Comparison of ENCODE assay signal across 24 cellular contexts in the genomic region with DNA sequence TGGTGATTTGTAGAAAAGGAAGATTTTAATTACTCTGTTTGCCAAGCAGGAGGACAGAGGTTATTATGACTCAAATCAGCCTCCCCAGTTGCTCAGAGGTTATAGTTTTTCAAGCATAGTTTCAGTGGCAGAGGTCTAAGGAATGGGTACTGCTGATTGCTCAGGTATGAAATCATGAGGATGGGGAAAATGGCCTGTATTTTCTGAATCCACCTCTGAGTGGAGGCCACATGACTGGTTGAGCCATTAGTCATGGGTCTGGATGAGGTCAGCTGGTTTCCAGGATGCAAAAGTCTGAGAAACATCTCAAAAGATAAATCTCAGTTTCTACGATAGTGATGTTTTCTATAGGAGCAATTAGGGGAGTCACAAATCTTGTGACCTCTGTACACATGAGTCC.
DNase-seq lines count a peak whose midpoint lies in the region; ATAC-seq, FAIRE-seq and TF ChIP-seq lines count a peak whose summit lies in the region.
"Had no signal": no experiment of that assay in that cellular context is flagged by ENCODE, and none has a peak within 500 bp of the region (broad histone marks: within the 10 kb centered on the region; RNA-seq: fewer than 3 reads in every experiment).

No MANE protein-coding gene starts in this region.

- FAIRE-seq in A549 (lab: Jason Lieb, UNC) = peak; percentile 80
- FAIRE-seq in astrocyte (lab: Jason Lieb, UNC) = no peak
- FAIRE-seq: HTR-8/SVneo, small intestine had no signal

- 45% methylated on average over 1 of the region's 1 CpG for WGBS in A549 (ENCODE audit: missing lambda C conversion rate)

- no peak overlapping the region for H3K4me3 ChIP-seq in A549
- no peak overlapping the region for H3K4me3 ChIP-seq in astrocyte (ENCODE audit: insufficient read depth, low read depth, low read length)
- H3K4me3 ChIP-seq in gastrocnemius medialis = no peak overlapping the region
- H3K4me3 ChIP-seq: left lung, psoas muscle, uterus had no signal

- no peaks in the 10 kb centered on the region for H3K27me3 Mint-ChIP-seq in astrocyte (ENCODE audit: low read depth, unreplicated experiment)

- DNase-seq in A549 (ENCODE audit: low read depth in 1 of 2, low spot score in 1 of 2) = no peak
- peak; percentile 55 for DNase-seq in ELR (ENCODE audit: low read depth)
- peak; percentile 8 for DNase-seq in astrocyte (ENCODE audit: low read depth)
- peak; percentile 14 to 26 for DNase-seq in foreskin keratinocyte
- DNase-seq in C1 segment of cervical spinal cord (lab: John Stamatoyannopoulos, UW) = no peak
- DNase-seq in gastrocnemius medialis = no peak
- no peak for DNase-seq in NCI-H1105 treated with DMSO at 0.1 percent for 48 hours (lab: John Stamatoyannopoulos, UW)
- DNase-seq: activated CD8-positive, alpha-beta T cell treated with anti-CD3 and anti-CD28 coated beads for 36 hours; activated naive CD8-positive, alpha-beta T cell treated with anti-CD3 and anti-CD28 coated beads for 36 hours; activated T-cell treated with anti-CD3 and anti-CD28 coated beads, Interleukin-2, amount 50 U/mL, for 1 hour; CD8-positive, alpha-beta memory T cell; DMS79; left lung; NCI-H1417 treated with DMSO at 0.1 percent for 48 hours; NCI-H2171; psoas muscle; SHP77 treated with DMSO at 0.1 percent for 48 hours; small intestine; stimulated activated CD4-positive, alpha-beta T cell treated with anti-CD3 and anti-CD28 coated beads, Interleukin-4, amount 100 ng/mL, for 4 hours; T-helper 17 cell; uterus had no signal

- TF ChIP-seq CTCF in A549 (IDR thresholded peaks at IDR 0.05) = no peak
- no peak for TF ChIP-seq CTCF in astrocyte (IDR thresholded peaks at IDR 0.05; ENCODE audit: insufficient read depth, low read depth, low read length)
- TF ChIP-seq CTCF in foreskin keratinocyte (conservative IDR thresholded peaks at IDR 0.05) = no peak
- TF ChIP-seq CTCF in gastrocnemius medialis (IDR thresholded peaks at IDR 0.05 in 4 of 5, conservative IDR thresholded peaks at IDR 0.05 in 1 of 5) = no peak

- TF ChIP-seq POLR2A in A549 (IDR thresholded peaks at IDR 0.05; ENCODE audit: low read length) (no peak), gastrocnemius medialis (IDR thresholded peaks at IDR 0.05) (no peak)

- H3K36me3 ChIP-seq in astrocyte (ENCODE audit: insufficient read depth, low read length) = no peaks in the 10 kb centered on the region
- H3K36me3 ChIP-seq in gastrocnemius medialis = no peaks in the 10 kb centered on the region
- H3K36me3 ChIP-seq: left lung, uterus had no signal

- no peak overlapping the region for H3K4me2 ChIP-seq in A549
- no peak overlapping the region for H3K4me2 ChIP-seq in astrocyte (ENCODE audit: low read length)

- H3K4me3 Mint-ChIP-seq in astrocyte (ENCODE audit: unreplicated experiment) = no peak overlapping the region
- H3K4me3 Mint-ChIP-seq: activated CD8-positive, alpha-beta T cell treated with anti-CD3 and anti-CD28 coated beads for 36 hours; activated naive CD8-positive, alpha-beta T cell treated with anti-CD3 and anti-CD28 coated beads for 36 hours; brain; CD8-positive, alpha-beta memory T cell; T-helper 17 cell had no signal

- in situ Hi-C loops in gastrocnemius medialis (cut with MboI; ENCODE audit: low sequenced_read_pairs in 4 of 4) = no loop called here

- no peaks in the 10 kb centered on the region for H3K36me3 Mint-ChIP-seq in astrocyte (ENCODE audit: low read depth, unreplicated experiment)
- H3K36me3 Mint-ChIP-seq: activated naive CD8-positive, alpha-beta T cell treated with anti-CD3 and anti-CD28 coated beads for 36 hours; CD8-positive, alpha-beta memory T cell had no signal

- H3K4me1 ChIP-seq in A549 (no peaks in the 10 kb centered on the region), astrocyte (ENCODE audit: insufficient read depth, low read length) (no peaks in the 10 kb centered on the region), foreskin keratinocyte (no peaks in the 10 kb centered on the region), gastrocnemius medialis (no peaks in the 10 kb centered on the region)
- H3K4me1 ChIP-seq: left lung, psoas muscle, uterus had no signal

- H3K4me1 Mint-ChIP-seq in astrocyte (ENCODE audit: low read depth, unreplicated experiment) = no peaks in the 10 kb centered on the region
- H3K4me1 Mint-ChIP-seq: activated naive CD8-positive, alpha-beta T cell treated with anti-CD3 and anti-CD28 coated beads for 36 hours; brain; CD8-positive, alpha-beta memory T cell had no signal

- peaks cover 8% of the 10 kb centered on the region for H3K9me3 Mint-ChIP-seq in astrocyte (ENCODE audit: unreplicated experiment)

- H3K27ac ChIP-seq in A549 (no peak overlapping the region), astrocyte (ENCODE audit: low read depth, low read length) (no peak overlapping the region), foreskin keratinocyte (no peak overlapping the region), gastrocnemius medialis (no peak overlapping the region)
- H3K27ac ChIP-seq: left lung, psoas muscle, uterus had no signal

- H3K27me3 ChIP-seq in astrocyte (ENCODE audit: insufficient read depth, low read length) = no peaks in the 10 kb centered on the region
- peaks cover 26% of the 10 kb centered on the region for H3K27me3 ChIP-seq in foreskin keratinocyte
- H3K27me3 ChIP-seq in gastrocnemius medialis = no peaks in the 10 kb centered on the region
- H3K27me3 ChIP-seq: left lung, uterus had no signal

- ATAC-seq in A549 = no peak
- ATAC-seq in foreskin keratinocyte = no peak
- ATAC-seq in gastrocnemius medialis = no peak
- no peak for ATAC-seq in GM18502 (IDR thresholded peaks at IDR 0.05; ENCODE audit: poor library complexity, unreplicated experiment)
- ATAC-seq: activated CD8-positive, alpha-beta T cell treated with anti-CD3 and anti-CD28 coated beads for 36 hours; left lung; psoas muscle; T-helper 17 cell had no signal

- TF ChIP-seq RAD21 in A549 (conservative IDR thresholded peaks at IDR 0.05 in 1 of 2, IDR thresholded peaks at IDR 0.05 in 1 of 2) = no peak

- CTCF ChIA-PET in A549 (lab: Yijun Ruan, JAX) = interaction anchor here (0.8 to 4.0 kb wide), 7 partner anchors 11 to 94 kb away, joined by 3 to 14 read pairs (median 3); no protein-coding TSS in a partner anchor

- no peaks in the 10 kb centered on the region for H4K20me1 ChIP-seq in astrocyte (ENCODE audit: insufficient read depth, low read length)

- H3K79me2 ChIP-seq in astrocyte (ENCODE audit: insufficient read depth, low read length) = no peaks in the 10 kb centered on the region

- H3K27ac Mint-ChIP-seq in astrocyte (ENCODE audit: unreplicated experiment) = no peak overlapping the region
- H3K27ac Mint-ChIP-seq: activated CD8-positive, alpha-beta T cell treated with anti-CD3 and anti-CD28 coated beads for 36 hours; activated naive CD8-positive, alpha-beta T cell treated with anti-CD3 and anti-CD28 coated beads for 36 hours; brain; T-helper 17 cell had no signal

- no peak overlapping the region for H2AFZ ChIP-seq in astrocyte (ENCODE audit: low read depth, low read length)

- H3K9me3 ChIP-seq in A549 (peaks cover 4% of the 10 kb centered on the region), astrocyte (ENCODE audit: insufficient read depth, low read depth, low read length) (no peaks in the 10 kb centered on the region), gastrocnemius medialis (no peaks in the 10 kb centered on the region)
- H3K9me3 ChIP-seq: left lung, psoas muscle, uterus had no signal

- POLR2A ChIA-PET in A549 (lab: Yijun Ruan, JAX) = no interaction called here

- intact Hi-C loops in gastrocnemius medialis (cut with DNase I; ENCODE audit: low total_unique reads) = no loop called here

- H3K9ac ChIP-seq in astrocyte (ENCODE audit: low read length) = no peak overlapping the region

- TF ChIP-seq EP300 in A549 (IDR thresholded peaks at IDR 0.05) = no peak

TF ChIP-seq in A549, 52 proteins besides CTCF, POLR2A, EP300 and RAD21:
- TF ChIP-seq ZSCAN20 (CRISPR knock-in tag; IDR thresholded peaks at IDR 0.05) (no peak), NR3C1 (IDR thresholded peaks at IDR 0.05) (no peak), ZC3H11A (IDR thresholded peaks at IDR 0.05) (no peak), CBX2 (IDR thresholded peaks at IDR 0.05; ENCODE audit: borderline replicate concordance, low read depth) (no peak), FOSL2 (IDR thresholded peaks at IDR 0.05) (no peak), FOSL2 (CRISPR knock-in tag; IDR thresholded peaks at IDR 0.05) (no peak), ESRRA (IDR thresholded peaks at IDR 0.05; ENCODE audit: borderline replicate concordance, low read length) (no peak), KDM5A (IDR thresholded peaks at IDR 0.05) (no peak), FOSB (CRISPR knock-in tag; IDR thresholded peaks at IDR 0.05) (no peak), ZNF302 (CRISPR knock-in tag; IDR thresholded peaks at IDR 0.05) (no peak), ZFP36 (IDR thresholded peaks at IDR 0.05; ENCODE audit: borderline replicate concordance, partially characterized antibody) (no peak), MAX (IDR thresholded peaks at IDR 0.05) (no peak), MYC (IDR thresholded peaks at IDR 0.05; ENCODE audit: borderline replicate concordance, low read length) (no peak), TFCP2L1 (CRISPR knock-in tag; IDR thresholded peaks at IDR 0.05) (no peak), RNF2 (IDR thresholded peaks at IDR 0.05; ENCODE audit: borderline replicate concordance, low read depth) (no peak), EHMT2 (IDR thresholded peaks at IDR 0.05; ENCODE audit: low read depth) (no peak), EHF (CRISPR knock-in tag; IDR thresholded peaks at IDR 0.05) (no peak), BHLHE40 (IDR thresholded peaks at IDR 0.05; ENCODE audit: low read depth, low read length) (no peak)
- TF ChIP-seq, protein P1, sequence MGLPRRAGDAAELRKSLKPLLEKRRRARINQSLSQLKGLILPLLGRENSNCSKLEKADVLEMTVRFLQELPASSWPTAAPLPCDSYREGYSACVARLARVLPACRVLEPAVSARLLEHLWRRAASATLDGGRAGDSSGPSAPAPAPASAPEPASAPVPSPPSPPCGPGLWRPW (IDR thresholded peaks at IDR 0.05) = no peak
- TF ChIP-seq, protein P2, sequence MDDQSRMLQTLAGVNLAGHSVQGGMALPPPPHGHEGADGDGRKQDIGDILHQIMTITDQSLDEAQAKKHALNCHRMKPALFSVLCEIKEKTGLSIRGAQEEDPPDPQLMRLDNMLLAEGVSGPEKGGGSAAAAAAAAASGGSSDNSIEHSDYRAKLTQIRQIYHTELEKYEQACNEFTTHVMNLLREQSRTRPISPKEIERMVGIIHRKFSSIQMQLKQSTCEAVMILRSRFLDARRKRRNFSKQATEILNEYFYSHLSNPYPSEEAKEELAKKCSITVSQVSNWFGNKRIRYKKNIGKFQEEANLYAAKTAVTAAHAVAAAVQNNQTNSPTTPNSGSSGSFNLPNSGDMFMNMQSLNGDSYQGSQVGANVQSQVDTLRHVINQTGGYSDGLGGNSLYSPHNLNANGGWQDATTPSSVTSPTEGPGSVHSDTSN (IDR thresholded peaks at IDR 0.05) = no peak
TF ChIP-seq in A549: peak in this region for 0.

Comparison
In these comparisons a context has a peak if more than half of its experiments do, and no peak if none do; other contexts are left out.
1. DNase-seq: peak in ELR (single experiment), astrocyte (single experiment) and foreskin keratinocyte (2 of 2); none in A549 (0 of 2), C1 segment of cervical spinal cord (0 of 14), gastrocnemius medialis (0 of 2) and NCI-H1105 treated with DMSO at 0.1 percent for 48 hours (single experiment).